8 cellular contexts compared by ENCODE assay signal in genomic region chr1:32400876-32401631, GRCh38. TPM values are rescaled to one million over a fixed set of nuclear protein-coding genes. Genes with fewer than 3 reads are reported as not detected.
A peak's percentile ranks its signal among the peaks of the same experiment; 100 is the strongest.
DNase-seq lines count a peak whose midpoint lies in the region; ATAC-seq and TF ChIP-seq lines count a peak whose summit lies in the region.

No MANE protein-coding gene starts in this region.

- H3K27ac ChIP-seq in osteoblast (ENCODE audit: low read depth, low read length) (peak overlapping the region; percentile 76), suprapubic skin (peak overlapping the region; percentile 59)

- H3K4me1 Mint-ChIP-seq in activated naive CD4-positive, alpha-beta T cell treated with anti-CD3 and anti-CD28 coated beads, Interleukin-2, amount 10 ng/mL, durations not matched to agents 7 days and 5 days: no peaks in the 10 kb centered on the region

- H3K4me2 ChIP-seq in osteoblast (ENCODE audit: insufficient read depth, low read length): peak overlapping the region; percentile 57

- H3K36me3 ChIP-seq in osteoblast (ENCODE audit: insufficient read depth, low read length): no peaks in the 10 kb centered on the region
- H3K36me3 ChIP-seq in suprapubic skin: no peaks in the 10 kb centered on the region

- no peak overlapping the region for H3K27ac Mint-ChIP-seq in activated naive CD4-positive, alpha-beta T cell treated with anti-CD3 and anti-CD28 coated beads, Interleukin-2, amount 10 ng/mL, durations not matched to agents 7 days and 5 days

- H3K27me3 ChIP-seq in osteoblast (ENCODE audit: insufficient read depth, low read length) (no peaks in the 10 kb centered on the region), suprapubic skin (no peaks in the 10 kb centered on the region)

- H3K4me1 ChIP-seq in osteoblast (ENCODE audit: insufficient read depth, low read length) (peaks cover 8% of the 10 kb centered on the region), suprapubic skin (no peaks in the 10 kb centered on the region)

- H4K20me1 ChIP-seq in osteoblast (ENCODE audit: insufficient read depth, low read length): no peaks in the 10 kb centered on the region

- no peak overlapping the region for H3K4me3 Mint-ChIP-seq in activated naive CD4-positive, alpha-beta T cell treated with anti-CD3 and anti-CD28 coated beads, Interleukin-2, amount 10 ng/mL, durations not matched to agents 7 days and 5 days

- peak; percentile 87 for TF ChIP-seq CTCF in LNCAP (IDR thresholded peaks at IDR 0.05)
- TF ChIP-seq CTCF in osteoblast (IDR thresholded peaks at IDR 0.05; ENCODE audit: extremely low read depth, low read depth, low read length): peak; percentile 94
- TF ChIP-seq CTCF in suprapubic skin (IDR thresholded peaks at IDR 0.05): peak; percentile 89 to 90

- no peak for TF ChIP-seq EP300 in suprapubic skin (IDR thresholded peaks at IDR 0.05)

- H2AFZ ChIP-seq in osteoblast (ENCODE audit: low read length): peak overlapping the region; percentile 75

- DNase-seq in DMS153 treated with DMSO at 0.1 percent for 48 hours (lab: John Stamatoyannopoulos, UW; ENCODE audit: unreplicated experiment) (peak; percentile 56), SHP77 (lab: John Stamatoyannopoulos, UW) (peak; percentile 84 to 89), glomerular visceral epithelial cell (ENCODE audit: extremely low spot score) (peak; percentile 81), osteoblast (ENCODE audit: insufficient read length, low spot score, missing footprints) (peak; percentile 97), suprapubic skin (ENCODE audit: low spot score in 2 of 2) (peak; percentile 92 to 93)
- DNase-seq in activated naive CD4-positive, alpha-beta T cell treated with anti-CD3 and anti-CD28 coated beads, Interleukin-2, amount 10 ng/mL, durations not matched to agents 7 days and 5 days: peak; percentile 69

- no peaks in the 10 kb centered on the region for H3K9me3 Mint-ChIP-seq in activated naive CD4-positive, alpha-beta T cell treated with anti-CD3 and anti-CD28 coated beads, Interleukin-2, amount 10 ng/mL, durations not matched to agents 7 days and 5 days

- no peak for TF ChIP-seq POLR2A in suprapubic skin (IDR thresholded peaks at IDR 0.05)

- no peak for ATAC-seq in HG03280 (IDR thresholded peaks at IDR 0.05; ENCODE audit: unreplicated experiment)

- H3K4me3 ChIP-seq in osteoblast (ENCODE audit: insufficient read depth, low read length) (no peak overlapping the region), suprapubic skin (no peak overlapping the region)

- H3K9me3 ChIP-seq in osteoblast (ENCODE audit: low read depth, low read length): no peaks in the 10 kb centered on the region
- no peaks in the 10 kb centered on the region for H3K9me3 ChIP-seq in suprapubic skin

- CTCF ChIA-PET in activated naive CD4-positive, alpha-beta T cell treated with anti-CD3 and anti-CD28 coated beads, Interleukin-2, amount 10 ng/mL, durations not matched to agents 7 days and 5 days (lab: Charles Lee): interaction anchor here (0.6 to 5.3 kb wide), 21 partner anchors 9 to 492 kb away, joined by 3 to 55 read pairs (median 3); no protein-coding TSS in a partner anchor

- WGBS in suprapubic skin: 32% methylated on average over 13 of the region's 13 CpGs

- H3K79me2 ChIP-seq in osteoblast (ENCODE audit: insufficient read depth, low read length): no peaks in the 10 kb centered on the region

- H3K27me3 Mint-ChIP-seq in activated naive CD4-positive, alpha-beta T cell treated with anti-CD3 and anti-CD28 coated beads, Interleukin-2, amount 10 ng/mL, durations not matched to agents 7 days and 5 days: peaks cover 17% of the 10 kb centered on the region

- H3K36me3 Mint-ChIP-seq in activated naive CD4-positive, alpha-beta T cell treated with anti-CD3 and anti-CD28 coated beads, Interleukin-2, amount 10 ng/mL, durations not matched to agents 7 days and 5 days: no peaks in the 10 kb centered on the region

RNA-seq across cellular contexts. Expression of gene BSDC1, which starts 6.8 kb away (rescaled TPM):
- total RNA-seq in osteoblast (68.0 and 69.0 TPM in 2 replicates), suprapubic skin (100 to 1,000 TPM in 3 of 4 donors, 10 to 100 TPM in 1; 96.0 to 140 (median 120) TPM)

RNA-seq across cellular contexts. Expression of gene TSSK3, which starts 38.7 kb away (rescaled TPM):
- 1.5 and 1.8 TPM in 2 replicates for total RNA-seq in osteoblast
- total RNA-seq in suprapubic skin: 1 to 10 TPM in 2 of 4 donors, under 1 TPM in 1, not detected in 1; 0.86 to 2.7 (median 1.3) TPM

RNA-seq across cellular contexts. Expression of gene FAM229A, which starts 38.8 kb away (rescaled TPM):
- total RNA-seq in osteoblast (1.8 and 2.5 TPM in 2 replicates), suprapubic skin (10 to 100 TPM in 3 of 4 donors, 1 to 10 TPM in 1; 4.4 to 41.8 (median 16.3) TPM)
